ENCODE assay signal across 1 cellular context in the genomic region with DNA sequence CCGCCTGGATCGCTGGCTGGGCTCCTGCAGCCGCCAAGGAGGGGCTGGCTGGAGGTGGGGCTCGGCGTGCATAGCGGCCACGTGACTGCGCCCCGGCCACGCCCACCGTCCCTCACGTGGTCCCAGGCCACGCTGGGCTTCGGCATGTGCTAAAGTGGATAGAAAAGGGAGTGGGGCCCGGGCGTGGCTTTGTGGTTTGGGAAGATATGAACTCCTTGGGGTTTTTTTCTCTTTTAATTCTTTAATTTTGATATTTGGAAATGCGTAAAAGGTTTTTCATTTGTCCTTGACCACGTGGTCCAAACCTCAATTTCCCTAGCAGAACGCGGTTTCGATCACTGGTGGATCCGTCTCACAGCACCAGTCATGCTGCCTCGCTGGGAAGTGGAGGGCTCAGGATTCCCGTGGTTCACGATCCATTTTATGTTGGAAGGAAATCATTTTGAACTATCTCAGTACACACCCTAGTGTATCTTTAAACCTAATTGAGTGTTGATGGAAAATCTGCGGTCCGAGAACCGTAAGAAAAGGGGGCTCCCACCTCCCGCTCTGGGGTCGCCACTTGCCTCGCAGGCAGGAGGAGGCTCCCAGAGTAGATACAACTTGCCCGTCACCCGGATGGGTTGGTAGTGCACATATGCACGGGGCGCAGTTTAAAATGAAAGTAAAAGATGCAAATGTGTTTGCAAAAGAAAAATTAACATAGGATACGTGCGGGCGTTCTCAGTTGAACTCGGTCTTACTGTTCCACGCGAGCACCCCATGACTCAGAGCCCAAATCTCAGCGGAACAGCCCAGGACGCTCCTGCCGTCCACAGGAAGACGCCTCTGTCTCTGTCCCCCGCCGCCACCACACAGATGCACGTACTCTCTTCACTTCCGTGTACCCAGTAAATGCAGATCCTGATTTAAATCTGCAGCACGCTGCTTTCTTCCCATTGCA.
TF ChIP-seq lines count a peak whose summit lies in the region.

No MANE protein-coding gene starts in this region.

TF ChIP-seq in A549, 52 proteins besides CTCF, POLR2A, EP300 and RAD21 (continued from another document):
- TF ChIP-seq NFE2L2 (conservative IDR thresholded peaks at IDR 0.05; ENCODE audit: low read length) (no peak), EHF (CRISPR knock-in tag; IDR thresholded peaks at IDR 0.05) (peak; percentile 88), HEYL (CRISPR knock-in tag; IDR thresholded peaks at IDR 0.05) (0 out of 2 replicates have a peak, but pooled peaks have one; percentile 70), SMC3 (IDR thresholded peaks at IDR 0.05) (no peak), CBX2 (IDR thresholded peaks at IDR 0.05; ENCODE audit: borderline replicate concordance, low read depth) (no peak), ZSCAN20 (CRISPR knock-in tag; IDR thresholded peaks at IDR 0.05) (peak; percentile 83), JUN (IDR thresholded peaks at IDR 0.05) (peak; percentile 69 to 80), CEBPB (IDR thresholded peaks at IDR 0.05) (no peak), RNF2 (IDR thresholded peaks at IDR 0.05; ENCODE audit: borderline replicate concordance, low read depth) (no peak), HOXA7 (CRISPR knock-in tag; IDR thresholded peaks at IDR 0.05) (peak; percentile 46; the same call in 1 of the 2 replicates), HDAC2 (IDR thresholded peaks at IDR 0.05) (no peak), CBX8 (IDR thresholded peaks at IDR 0.05) (no peak), MAFK (IDR thresholded peaks at IDR 0.05; ENCODE audit: partially characterized antibody) (no peak), BHLHE40 (IDR thresholded peaks at IDR 0.05; ENCODE audit: low read depth, low read length) (no peak), CHD2 (IDR thresholded peaks at IDR 0.05; ENCODE audit: low read length, partially characterized antibody) (no peak), ESRRA (IDR thresholded peaks at IDR 0.05; ENCODE audit: borderline replicate concordance, low read length) (no peak), FOSL2 (IDR thresholded peaks at IDR 0.05) (no peak), FOSL2 (CRISPR knock-in tag; IDR thresholded peaks at IDR 0.05) (peak; percentile 62), RARB (CRISPR knock-in tag; IDR thresholded peaks at IDR 0.05) (0 out of 2 replicates have a peak, but pooled peaks have one; percentile 39), NPAS2 (CRISPR knock-in tag; IDR thresholded peaks at IDR 0.05; ENCODE audit: borderline replicate concordance) (peak; percentile 94), RCOR1 (IDR thresholded peaks at IDR 0.05; ENCODE audit: low read depth, low read length) (no peak), PHF8 (IDR thresholded peaks at IDR 0.05; ENCODE audit: borderline replicate concordance, low read depth) (no peak), GATA3 (IDR thresholded peaks at IDR 0.05; ENCODE audit: borderline replicate concordance) (no peak), HOXB13 (CRISPR knock-in tag; IDR thresholded peaks at IDR 0.05; ENCODE audit: low read depth) (peak; percentile 82), ZC3H11A (IDR thresholded peaks at IDR 0.05) (no peak), MYC (IDR thresholded peaks at IDR 0.05; ENCODE audit: borderline replicate concordance, low read length) (peak; percentile 96), KDM5A (IDR thresholded peaks at IDR 0.05) (no peak), EHMT2 (IDR thresholded peaks at IDR 0.05; ENCODE audit: low read depth) (no peak), NR3C1 (IDR thresholded peaks at IDR 0.05) (no peak), FOSB (CRISPR knock-in tag; IDR thresholded peaks at IDR 0.05) (peak; percentile 68; the same call in 1 of the 2 replicates), SREBF2 (IDR thresholded peaks at IDR 0.05) (no peak), MAZ (IDR thresholded peaks at IDR 0.05; ENCODE audit: borderline replicate concordance, low read depth, low read length) (no peak), TP53 (CRISPR knock-in tag; IDR thresholded peaks at IDR 0.05) (no peak; the same call in 1 of the 2 replicates), HOXB5 (CRISPR knock-in tag; IDR thresholded peaks at IDR 0.05) (no peak; the same call in none of the 2 replicates), POLR2AphosphoS2 (conservative IDR thresholded peaks at IDR 0.05; ENCODE audit: low read length) (no peak; the same call in 1 of the 2 replicates)
- TF ChIP-seq, protein P1, sequence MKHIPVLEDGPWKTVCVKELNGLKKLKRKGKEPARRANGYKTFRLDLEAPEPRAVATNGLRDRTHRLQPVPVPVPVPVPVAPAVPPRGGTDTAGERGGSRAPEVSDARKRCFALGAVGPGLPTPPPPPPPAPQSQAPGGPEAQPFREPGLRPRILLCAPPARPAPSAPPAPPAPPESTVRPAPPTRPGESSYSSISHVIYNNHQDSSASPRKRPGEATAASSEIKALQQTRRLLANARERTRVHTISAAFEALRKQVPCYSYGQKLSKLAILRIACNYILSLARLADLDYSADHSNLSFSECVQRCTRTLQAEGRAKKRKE (CRISPR knock-in tag; IDR thresholded peaks at IDR 0.05; ENCODE audit: low read depth) = peak; percentile 67
- TF ChIP-seq, protein P2, sequence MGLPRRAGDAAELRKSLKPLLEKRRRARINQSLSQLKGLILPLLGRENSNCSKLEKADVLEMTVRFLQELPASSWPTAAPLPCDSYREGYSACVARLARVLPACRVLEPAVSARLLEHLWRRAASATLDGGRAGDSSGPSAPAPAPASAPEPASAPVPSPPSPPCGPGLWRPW (IDR thresholded peaks at IDR 0.05) = no peak
- TF ChIP-seq, protein P3, sequence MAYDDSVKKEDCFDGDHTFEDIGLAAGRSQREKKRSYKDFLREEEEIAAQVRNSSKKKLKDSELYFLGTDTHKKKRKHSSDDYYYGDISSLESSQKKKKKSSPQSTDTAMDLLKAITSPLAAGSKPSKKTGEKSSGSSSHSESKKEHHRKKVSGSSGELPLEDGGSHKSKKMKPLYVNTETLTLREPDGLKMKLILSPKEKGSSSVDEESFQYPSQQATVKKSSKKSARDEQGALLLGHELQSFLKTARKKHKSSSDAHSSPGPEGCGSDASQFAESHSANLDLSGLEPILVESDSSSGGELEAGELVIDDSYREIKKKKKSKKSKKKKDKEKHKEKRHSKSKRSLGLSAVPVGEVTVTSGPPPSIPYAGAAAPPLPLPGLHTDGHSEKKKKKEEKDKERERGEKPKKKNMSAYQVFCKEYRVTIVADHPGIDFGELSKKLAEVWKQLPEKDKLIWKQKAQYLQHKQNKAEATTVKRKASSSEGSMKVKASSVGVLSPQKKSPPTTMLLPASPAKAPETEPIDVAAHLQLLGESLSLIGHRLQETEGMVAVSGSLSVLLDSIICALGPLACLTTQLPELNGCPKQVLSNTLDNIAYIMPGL (CRISPR knock-in tag; IDR thresholded peaks at IDR 0.05; ENCODE audit: borderline replicate concordance) = no peak
- TF ChIP-seq, protein P4, sequence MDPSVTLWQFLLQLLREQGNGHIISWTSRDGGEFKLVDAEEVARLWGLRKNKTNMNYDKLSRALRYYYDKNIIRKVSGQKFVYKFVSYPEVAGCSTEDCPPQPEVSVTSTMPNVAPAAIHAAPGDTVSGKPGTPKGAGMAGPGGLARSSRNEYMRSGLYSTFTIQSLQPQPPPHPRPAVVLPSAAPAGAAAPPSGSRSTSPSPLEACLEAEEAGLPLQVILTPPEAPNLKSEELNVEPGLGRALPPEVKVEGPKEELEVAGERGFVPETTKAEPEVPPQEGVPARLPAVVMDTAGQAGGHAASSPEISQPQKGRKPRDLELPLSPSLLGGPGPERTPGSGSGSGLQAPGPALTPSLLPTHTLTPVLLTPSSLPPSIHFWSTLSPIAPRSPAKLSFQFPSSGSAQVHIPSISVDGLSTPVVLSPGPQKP (IDR thresholded peaks at IDR 0.05; ENCODE audit: low read depth, low read length) = no peak
- TF ChIP-seq, protein P5, sequence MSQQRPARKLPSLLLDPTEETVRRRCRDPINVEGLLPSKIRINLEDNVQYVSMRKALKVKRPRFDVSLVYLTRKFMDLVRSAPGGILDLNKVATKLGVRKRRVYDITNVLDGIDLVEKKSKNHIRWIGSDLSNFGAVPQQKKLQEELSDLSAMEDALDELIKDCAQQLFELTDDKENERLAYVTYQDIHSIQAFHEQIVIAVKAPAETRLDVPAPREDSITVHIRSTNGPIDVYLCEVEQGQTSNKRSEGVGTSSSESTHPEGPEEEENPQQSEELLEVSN (IDR thresholded peaks at IDR 0.05; ENCODE audit: borderline replicate concordance, low read depth) = peak; percentile 84
- TF ChIP-seq, protein P6, sequence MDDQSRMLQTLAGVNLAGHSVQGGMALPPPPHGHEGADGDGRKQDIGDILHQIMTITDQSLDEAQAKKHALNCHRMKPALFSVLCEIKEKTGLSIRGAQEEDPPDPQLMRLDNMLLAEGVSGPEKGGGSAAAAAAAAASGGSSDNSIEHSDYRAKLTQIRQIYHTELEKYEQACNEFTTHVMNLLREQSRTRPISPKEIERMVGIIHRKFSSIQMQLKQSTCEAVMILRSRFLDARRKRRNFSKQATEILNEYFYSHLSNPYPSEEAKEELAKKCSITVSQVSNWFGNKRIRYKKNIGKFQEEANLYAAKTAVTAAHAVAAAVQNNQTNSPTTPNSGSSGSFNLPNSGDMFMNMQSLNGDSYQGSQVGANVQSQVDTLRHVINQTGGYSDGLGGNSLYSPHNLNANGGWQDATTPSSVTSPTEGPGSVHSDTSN (IDR thresholded peaks at IDR 0.05) = no peak
- TF ChIP-seq, protein P7, sequence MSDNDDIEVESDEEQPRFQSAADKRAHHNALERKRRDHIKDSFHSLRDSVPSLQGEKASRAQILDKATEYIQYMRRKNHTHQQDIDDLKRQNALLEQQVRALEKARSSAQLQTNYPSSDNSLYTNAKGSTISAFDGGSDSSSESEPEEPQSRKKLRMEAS (IDR thresholded peaks at IDR 0.05) = peak; percentile 98
- TF ChIP-seq, protein P8, sequence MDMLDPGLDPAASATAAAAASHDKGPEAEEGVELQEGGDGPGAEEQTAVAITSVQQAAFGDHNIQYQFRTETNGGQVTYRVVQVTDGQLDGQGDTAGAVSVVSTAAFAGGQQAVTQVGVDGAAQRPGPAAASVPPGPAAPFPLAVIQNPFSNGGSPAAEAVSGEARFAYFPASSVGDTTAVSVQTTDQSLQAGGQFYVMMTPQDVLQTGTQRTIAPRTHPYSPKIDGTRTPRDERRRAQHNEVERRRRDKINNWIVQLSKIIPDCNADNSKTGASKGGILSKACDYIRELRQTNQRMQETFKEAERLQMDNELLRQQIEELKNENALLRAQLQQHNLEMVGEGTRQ (IDR thresholded peaks at IDR 0.05) = peak; percentile 99
